21 cellular contexts compared by ENCODE assay signal in the genomic region with DNA sequence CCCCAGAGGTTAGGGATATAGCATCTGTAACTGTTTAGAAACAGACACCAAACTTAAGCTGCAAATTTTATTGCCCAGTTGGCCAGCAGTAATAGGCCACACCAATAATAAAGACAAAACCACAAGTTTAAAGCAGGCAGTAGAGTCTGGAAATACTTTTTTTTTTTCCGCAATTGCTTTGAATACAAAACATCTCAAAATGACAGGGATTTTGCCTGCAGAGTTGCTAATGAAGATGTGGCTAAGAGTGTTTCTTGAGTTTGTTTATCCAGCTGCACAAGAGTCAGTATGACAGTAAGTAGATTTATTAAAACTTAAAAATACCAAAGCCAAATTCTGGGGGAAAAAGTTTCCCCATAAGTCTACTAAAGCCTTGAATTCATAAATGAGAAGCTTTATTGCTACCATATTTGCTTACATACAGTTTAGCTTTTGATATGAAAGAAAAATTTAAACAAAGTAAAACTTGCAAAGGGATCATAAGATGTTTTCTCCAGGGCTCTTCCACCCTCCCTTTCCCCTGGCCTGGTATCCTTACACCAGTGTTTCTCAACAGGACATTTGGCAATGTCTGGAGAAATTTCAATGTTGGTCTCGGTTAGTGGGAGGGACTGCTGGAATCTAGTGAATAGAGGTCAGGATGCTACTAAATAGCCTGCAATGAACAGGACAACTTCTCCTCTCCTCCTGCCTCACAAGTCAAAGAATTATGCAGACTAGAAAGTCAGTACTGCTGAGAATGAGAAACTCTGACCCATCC. TPM values are rescaled to one million over a fixed set of nuclear protein-coding genes. Genes with fewer than 3 reads are reported as not detected.
DNase-seq lines count a peak whose midpoint lies in the region; ATAC-seq and TF ChIP-seq lines count a peak whose summit lies in the region.
"Had no signal": no experiment of that assay in that cellular context is flagged by ENCODE, and none has a peak within 500 bp of the region (broad histone marks: within the 10 kb centered on the region; RNA-seq: fewer than 3 reads in every experiment).

No MANE protein-coding gene starts in this region.

- H3K27me3 ChIP-seq in left ventricle myocardium inferior (ENCODE audit: low read depth) (no peaks in the 10 kb centered on the region), right atrium auricular region (no peaks in the 10 kb centered on the region), esophagus squamous epithelium (no peaks in the 10 kb centered on the region), psoas muscle (ENCODE audit: insufficient read depth in 3 of 3, low read length in 2 of 3) (no peaks in the 10 kb centered on the region)
- H3K27me3 ChIP-seq: colonic mucosa had no signal

- no peak overlapping the region for H3K4me3 Mint-ChIP-seq in type B pancreatic cell
- H3K4me3 Mint-ChIP-seq: activated CD4-positive, alpha-beta T cell treated with anti-CD3 and anti-CD28 coated beads, Interleukin-2, amount 10 ng/mL, durations not matched to agents 7 days and 5 days; activated naive CD8-positive, alpha-beta T cell treated with anti-CD3 and anti-CD28 coated beads, Interleukin-2, amount 50 U/mL, for 24 hours; stimulated activated naive B cell treated with anti-CD40 and anti-IgM and Interleukin-4, amounts not matched to agents 10 μg/mL and 1 μg/mL and 100 μg/mL, for 72 hours had no signal

- 38 to 72% methylated on average over 2 of the region's 2 CpGs for WGBS in esophagus squamous epithelium, 2 donors
- 59 to 82% (median 62%) methylated on average over 2 of the region's 2 CpGs for WGBS in psoas muscle, 3 donors

- ATAC-seq in psoas muscle = no peak
- ATAC-seq: activated naive CD8-positive, alpha-beta T cell treated with anti-CD3 and anti-CD28 coated beads, Interleukin-2, amount 50 U/mL, for 24 hours; K562; lower lobe of right lung; stimulated activated naive B cell treated with anti-CD40 and anti-IgM and Interleukin-4, amounts not matched to agents 10 μg/mL and 1 μg/mL and 100 μg/mL, for 72 hours had no signal

- H3K9me3 ChIP-seq in left ventricle myocardium inferior (replicated peaks) = no peaks in the 10 kb centered on the region
- no peaks in the 10 kb centered on the region for H3K9me3 ChIP-seq in right atrium auricular region
- no peaks in the 10 kb centered on the region for H3K9me3 ChIP-seq in esophagus squamous epithelium
- H3K9me3 ChIP-seq in psoas muscle = no peaks in the 10 kb centered on the region
- H3K9me3 ChIP-seq: colonic mucosa, lower lobe of right lung had no signal

- H3K9me3 Mint-ChIP-seq in type B pancreatic cell = no peaks in the 10 kb centered on the region
- H3K9me3 Mint-ChIP-seq: activated CD4-positive, alpha-beta T cell treated with anti-CD3 and anti-CD28 coated beads, Interleukin-2, amount 10 ng/mL, durations not matched to agents 7 days and 5 days; activated naive CD8-positive, alpha-beta T cell treated with anti-CD3 and anti-CD28 coated beads, Interleukin-2, amount 50 U/mL, for 24 hours; stimulated activated naive B cell treated with anti-CD40 and anti-IgM and Interleukin-4, amounts not matched to agents 10 μg/mL and 1 μg/mL and 100 μg/mL, for 72 hours had no signal

- H3K4me1 ChIP-seq in left ventricle myocardium inferior = peaks cover 34% of the 10 kb centered on the region
- peaks cover 0 to 15% of the 10 kb centered on the region in 2 donors for H3K4me1 ChIP-seq in right atrium auricular region
- peaks cover 7 to 48% (median 9%) of the 10 kb centered on the region in 3 donors for H3K4me1 ChIP-seq in esophagus squamous epithelium
- peaks cover 13% of the 10 kb centered on the region for H3K4me1 ChIP-seq in psoas muscle
- H3K4me1 ChIP-seq: colonic mucosa had no signal

- H3K27me3 Mint-ChIP-seq in type B pancreatic cell = peaks cover 25% of the 10 kb centered on the region

- H3K27ac Mint-ChIP-seq in type B pancreatic cell = no peak overlapping the region
- H3K27ac Mint-ChIP-seq: activated CD4-positive, alpha-beta T cell treated with anti-CD3 and anti-CD28 coated beads, Interleukin-2, amount 10 ng/mL, durations not matched to agents 7 days and 5 days; activated naive CD8-positive, alpha-beta T cell treated with anti-CD3 and anti-CD28 coated beads, Interleukin-2, amount 50 U/mL, for 24 hours; stimulated activated naive B cell treated with anti-CD40 and anti-IgM and Interleukin-4, amounts not matched to agents 10 μg/mL and 1 μg/mL and 100 μg/mL, for 72 hours had no signal

- intact Hi-C loops in left ventricle myocardium inferior (cut with micrococcal nuclease) = no loop called here
- intact Hi-C loops in esophagus squamous epithelium (cut with DNase I) = no loop called here
- intact Hi-C loops in psoas muscle (cut with DNase I) = no loop called here

- no peak for DNase-seq in left ventricle myocardium inferior
- no peak for DNase-seq in right atrium auricular region (ENCODE audit: low spot score)
- DNase-seq in esophagus squamous epithelium (lab: John Stamatoyannopoulos, UW) = no peak
- no peak for DNase-seq in psoas muscle
- no peak for DNase-seq in type B pancreatic cell (ENCODE audit: extremely low spot score, unreplicated experiment)
- DNase-seq in activated T-cell treated with anti-CD3 and anti-CD28 coated beads, Interleukin-2, amount 50 U/mL, for 48 hours = no peak
- no peak for DNase-seq in UCSD-AML1 (lab: John Stamatoyannopoulos, UW; ENCODE audit: unreplicated experiment)
- no peak for DNase-seq in activated effector memory CD4-positive, alpha-beta T cell treated with Interleukin-2 at 50 U/mL for 16 hours
- DNase-seq: activated CD4-positive, alpha-beta T cell treated with anti-CD3 and anti-CD28 coated beads, Interleukin-2, amount 10 ng/mL, durations not matched to agents 7 days and 5 days; activated naive CD8-positive, alpha-beta T cell treated with anti-CD3 and anti-CD28 coated beads, Interleukin-2, amount 50 U/mL, for 24 hours; activated T-cell treated with anti-CD3 and anti-CD28 coated beads, Interleukin-2, amount 50 U/mL, for 1 hour; colonic mucosa; COR-L47; GDM1; lower lobe of right lung; NCI-H1105; NCI-H345; SHP77; stimulated activated naive B cell treated with anti-CD40 and anti-IgM and Interleukin-4, amounts not matched to agents 10 μg/mL and 1 μg/mL and 100 μg/mL, for 72 hours had no signal

- no peak overlapping the region for H3K4me3 ChIP-seq in left ventricle myocardium inferior
- no peak overlapping the region for H3K4me3 ChIP-seq in right atrium auricular region
- H3K4me3 ChIP-seq in esophagus squamous epithelium = no peak overlapping the region
- no peak overlapping the region for H3K4me3 ChIP-seq in psoas muscle
- H3K4me3 ChIP-seq: colonic mucosa, K562, lower lobe of right lung had no signal

- TF ChIP-seq CTCF in left ventricle myocardium inferior (IDR thresholded peaks at IDR 0.05; ENCODE audit: borderline replicate concordance) (no peak), right atrium auricular region (IDR thresholded peaks at IDR 0.05) (no peak), esophagus squamous epithelium (IDR thresholded peaks at IDR 0.05) (no peak), psoas muscle (IDR thresholded peaks at IDR 0.05) (no peak), type B pancreatic cell (conservative IDR thresholded peaks at IDR 0.05) (no peak)

- TF ChIP-seq POLR2A in esophagus squamous epithelium (IDR thresholded peaks at IDR 0.05) = no peak

- H3K4me1 Mint-ChIP-seq in type B pancreatic cell (ENCODE audit: unreplicated experiment) = peaks cover 8% of the 10 kb centered on the region

- no peaks in the 10 kb centered on the region for H3K36me3 Mint-ChIP-seq in type B pancreatic cell
- H3K36me3 Mint-ChIP-seq: stimulated activated naive B cell treated with anti-CD40 and anti-IgM and Interleukin-4, amounts not matched to agents 10 μg/mL and 1 μg/mL and 100 μg/mL, for 72 hours had no signal

- H3K36me3 ChIP-seq in left ventricle myocardium inferior (no peaks in the 10 kb centered on the region), right atrium auricular region (no peaks in the 10 kb centered on the region), esophagus squamous epithelium (no peaks in the 10 kb centered on the region), psoas muscle (ENCODE audit: insufficient read depth in 1 of 2, low read depth in 1 of 2) (no peaks in the 10 kb centered on the region)
- H3K36me3 ChIP-seq: colonic mucosa, lower lobe of right lung had no signal

- H3K27ac ChIP-seq in left ventricle myocardium inferior (replicated peaks) (peak overlapping the region; percentile 45), right atrium auricular region (peak overlapping the region in 1 of 2 donors; percentile 44), esophagus squamous epithelium (peak overlapping the region in 3 of 4 donors; percentile 14 to 65 (median 45)), psoas muscle (peak overlapping the region; percentile 2)
- H3K27ac ChIP-seq: colonic mucosa, epithelial cell of prostate, lower lobe of right lung had no signal

RNA-seq across cellular contexts. Expression of a gene that starts 3.9 kb away (rescaled TPM):
- total RNA-seq in left ventricle myocardium inferior = 1.6 TPM
- 1 to 10 TPM; 4.7 to 6.8 TPM for total RNA-seq in right atrium auricular region
- total RNA-seq in esophagus squamous epithelium = 1 to 10 TPM in 2 of 4 donors, under 1 TPM in 2; 0.45 to 5.7 (median 1.5) TPM
- total RNA-seq in psoas muscle = 1 to 10 TPM in 3 of 4 donors, under 1 TPM in 1; 0.99 to 5.0 (median 1.8) TPM
- polyA plus RNA-seq in psoas muscle = 1 to 10 TPM in 1 of 3 donors, under 1 TPM in 2; 0.48 to 1.4 (median 0.82) TPM
- 6.2 and 6.9 TPM in 2 replicates for total RNA-seq in type B pancreatic cell (ENCODE audit: low replicate concordance)
